In the genomic region with DNA sequence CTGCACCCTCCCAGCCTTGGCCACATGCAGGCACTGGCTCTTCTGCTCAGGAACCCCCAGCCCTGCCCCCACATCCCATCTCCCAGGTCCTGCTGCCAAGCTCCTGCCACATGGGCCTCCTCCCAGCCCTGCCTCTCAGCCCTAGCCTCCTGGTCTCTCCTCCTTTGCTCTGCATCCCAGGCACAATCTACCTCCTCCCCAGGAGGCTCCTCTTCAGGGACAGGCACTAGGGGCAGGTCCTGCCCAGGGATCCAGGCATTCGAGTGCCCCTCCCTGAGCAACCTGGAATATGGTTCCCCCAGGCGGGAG, we compare ENCODE assay signal across 35 cellular contexts. TPM values are rescaled to one million over a fixed set of nuclear protein-coding genes. Genes with fewer than 3 reads are reported as not detected.
"Had no signal": no experiment of that assay in that cellular context is flagged by ENCODE, and none has a peak within 500 bp of the region (broad histone marks: within the 10 kb centered on the region; RNA-seq: fewer than 3 reads in every experiment).

No MANE protein-coding gene starts in this region.

- H3K4me3 Mint-ChIP-seq: activated CD8-positive, alpha-beta T cell treated with anti-CD3 and anti-CD28 coated beads, Interleukin-2, amount 10 ng/mL, durations not matched to agents 7 days and 5 days; activated naive CD4-positive, alpha-beta T cell treated with anti-CD3 and anti-CD28 coated beads, Interleukin-2, amount 50 U/mL, for 24 hours; activated naive CD8-positive, alpha-beta T cell treated with anti-CD3 and anti-CD28 coated beads, Interleukin-2, amount 10 ng/mL, durations not matched to agents 7 days and 5 days; activated T-cell treated with anti-CD3 and anti-CD28 coated beads, Interleukin-2, amount 50 U/mL, for 24 hours had no signal

- H3K27ac Mint-ChIP-seq: activated CD8-positive, alpha-beta T cell treated with anti-CD3 and anti-CD28 coated beads, Interleukin-2, amount 10 ng/mL, durations not matched to agents 7 days and 5 days; activated naive CD8-positive, alpha-beta T cell treated with anti-CD3 and anti-CD28 coated beads, Interleukin-2, amount 10 ng/mL, durations not matched to agents 7 days and 5 days; activated T-cell treated with anti-CD3 and anti-CD28 coated beads, Interleukin-2, amount 50 U/mL, for 24 hours; activated T-helper 2 cell treated with anti-CD3 and anti-CD28 coated beads, Interferon-gamma antibody, Interleukin-2, Interleukin-4, amounts not matched to agents 10 μg/mL and 5 μg/mL and 100 μg/mL, durations not matched to agents 14 hours and 24 hours and 36 hours had no signal

- H3K36me3 Mint-ChIP-seq: activated naive CD4-positive, alpha-beta T cell treated with anti-CD3 and anti-CD28 coated beads, Interleukin-2, amount 50 U/mL, for 24 hours had no signal

- H3K36me3 ChIP-seq: ascending aorta, cardiac muscle cell, Peyer's patch, SJCRH30, WERI-Rb-1 had no signal

- H3K4me3 ChIP-seq: ascending aorta, cardiac muscle cell, Peyer's patch, SJCRH30, SK-N-MC had no signal

- H3K9ac ChIP-seq: KMS-11 had no signal

- H3K4me2 ChIP-seq: KMS-11 had no signal

- DNase-seq: activated CD4-positive, alpha-beta T cell treated with anti-CD3 and anti-CD28 coated beads for 1 hour; activated CD4-positive, alpha-beta T cell treated with anti-CD3 and anti-CD28 coated beads for 48 hours; activated CD4-positive, alpha-beta T cell treated with anti-CD3 and anti-CD28 coated beads, Interleukin-2, amount 50 U/mL, for 48 hours; activated CD4-positive, CD25-positive, alpha-beta regulatory T cell; activated CD8-positive, alpha-beta T cell treated with anti-CD3 and anti-CD28 coated beads, Interleukin-2, amount 10 ng/mL, durations not matched to agents 7 days and 5 days; activated gamma-delta T cell; activated naive CD4-positive, alpha-beta T cell treated with Interleukin-2 at 50 U/mL for 16 hours; activated naive CD8-positive, alpha-beta T cell treated with anti-CD3 and anti-CD28 coated beads, Interleukin-2, amount 10 ng/mL, durations not matched to agents 7 days and 5 days; activated T-cell treated with anti-CD3 and anti-CD28 coated beads, Interleukin-2, amount 50 U/mL, for 24 hours; amygdala; MM.1S; MV-4-11; NCI-H1092; NCI-H1436 treated with DMSO at 0.1 percent for 48 hours; NCI-H1694 treated with DMSO at 0.1 percent for 48 hours; NCI-H2029; NCI-H345; NCI-H524 treated with DMSO at 0.1 percent for 48 hours; Peyer's patch; SHP77; SJCRH30; T1000; WERI-Rb-1 had no signal

- H3K4me1 ChIP-seq: ascending aorta, Peyer's patch, SJCRH30 had no signal

- H3K27me3 ChIP-seq: ascending aorta, Peyer's patch had no signal

- ATAC-seq: activated CD8-positive, alpha-beta T cell treated with anti-CD3 and anti-CD28 coated beads, Interleukin-2, amount 10 ng/mL, durations not matched to agents 7 days and 5 days had no signal

- H3K27ac ChIP-seq: ascending aorta, cardiac muscle cell, KMS-11, Peyer's patch, RWPE1, SJCRH30, SK-N-MC, WERI-Rb-1 had no signal

- H3K9me3 Mint-ChIP-seq: activated T-helper 2 cell treated with anti-CD3 and anti-CD28 coated beads, Interferon-gamma antibody, Interleukin-2, Interleukin-4, amounts not matched to agents 10 μg/mL and 5 μg/mL and 100 μg/mL, durations not matched to agents 14 hours and 24 hours and 36 hours had no signal

- H3K9me3 ChIP-seq: ascending aorta, Peyer's patch, SJCRH30 had no signal

RNA-seq across cellular contexts. Expression of gene DNAJB8, which starts 12.4 kb away (rescaled TPM):
- total RNA-seq: activated CD8-positive, alpha-beta T cell treated with anti-CD3 and anti-CD28 coated beads, Interleukin-2, amount 10 ng/mL, durations not matched to agents 7 days and 5 days; activated naive CD8-positive, alpha-beta T cell treated with anti-CD3 and anti-CD28 coated beads, Interleukin-2, amount 10 ng/mL, durations not matched to agents 7 days and 5 days; activated T-helper 2 cell treated with anti-CD3 and anti-CD28 coated beads, Interferon-gamma antibody, Interleukin-2, Interleukin-4, amounts not matched to agents 10 μg/mL and 5 μg/mL and 100 μg/mL, durations not matched to agents 14 hours and 24 hours and 36 hours; ascending aorta; cardiac muscle cell; LHCN-M2; NCI-H460; Peyer's patch; SJCRH30; T-helper 1 cell treated with Interleukin-12 subunit alpha and Interleukin-12 subunit beta and Interleukin-4 antibody, amounts not matched to agents 30 ng/mL and 1 ng/mL, for 36 hours; T-helper 2 cell treated with Interferon-gamma antibody and Interleukin-4, amounts not matched to agents 100 ng/mL and 5 ng/mL, for 36 hours had no signal
- polyA plus RNA-seq: adipose tissue, cardiac muscle cell had no signal

RNA-seq across cellular contexts. Expression of gene GATA2, which starts 38.7 kb away (rescaled TPM):
- total RNA-seq: activated CD8-positive, alpha-beta T cell treated with anti-CD3 and anti-CD28 coated beads, Interleukin-2, amount 10 ng/mL, durations not matched to agents 7 days and 5 days; activated naive CD8-positive, alpha-beta T cell treated with anti-CD3 and anti-CD28 coated beads, Interleukin-2, amount 10 ng/mL, durations not matched to agents 7 days and 5 days; T-helper 2 cell treated with Interferon-gamma antibody and Interleukin-4, amounts not matched to agents 100 ng/mL and 5 ng/mL, for 36 hours had no signal
